ENCODE assay signal across 9 cellular contexts in genomic region chr1:31412205-31412604, GRCh38. TPM values are rescaled to one million over a fixed set of nuclear protein-coding genes. Genes with fewer than 3 reads are reported as not detected.
A peak's percentile ranks its signal among the peaks of the same experiment; 100 is the strongest.
DNase-seq lines count a peak whose midpoint lies in the region; ATAC-seq and TF ChIP-seq lines count a peak whose summit lies in the region.
"Had no signal": no experiment of that assay in that cellular context is flagged by ENCODE, and none has a peak within 500 bp of the region (broad histone marks: within the 10 kb centered on the region; RNA-seq: fewer than 3 reads in every experiment).

No MANE protein-coding gene starts in this region.

- H2AK9ac ChIP-seq in IMR-90 (replicated peaks; ENCODE audit: low read depth, low read length, poor library complexity) = no peak overlapping the region

- CTCF ChIA-PET in CD8-positive, alpha-beta T cell (lab: Charles Lee) = interaction anchor here (2.1 kb wide), 1 partner anchor 8 kb away, joined by 9 read pairs; no protein-coding TSS in a partner anchor
- CTCF ChIA-PET in IMR-90 (lab: Yijun Ruan, JAX) = interaction anchor here (1.3 to 3.3 kb wide), 2 partner anchors 10 to 16 kb away, joined by 4 to 13 read pairs; no protein-coding TSS in a partner anchor

- no peak overlapping the region for H2BK5ac ChIP-seq in IMR-90 (ENCODE audit: low read depth, low read length, poor library complexity, severe bottlenecking)

- H4K91ac ChIP-seq in IMR-90 (ENCODE audit: insufficient read depth, low read depth, low read length) = peak overlapping the region; percentile 15; the same call in 1 of the 2 replicates

- no peak overlapping the region for H3K27ac Mint-ChIP-seq in CD8-positive, alpha-beta T cell
- peak overlapping the region; percentile 12 for H3K27ac Mint-ChIP-seq in chondrocyte (ENCODE audit: unreplicated experiment)

- peak overlapping the region; percentile 30; the same call in 1 of the 2 replicates for H3K4ac ChIP-seq in IMR-90 (ENCODE audit: low read depth, low read length)

- H3K23ac ChIP-seq in IMR-90 (ENCODE audit: low read depth, low read length) = peak overlapping the region; percentile 32; the same call in 1 of the 2 replicates

- peaks cover 52% of the 10 kb centered on the region for H3K9me1 ChIP-seq in IMR-90 (ENCODE audit: insufficient read depth, low read length)

- H3K36me3 Mint-ChIP-seq in CD8-positive, alpha-beta T cell = no peaks in the 10 kb centered on the region
- H3K36me3 Mint-ChIP-seq in chondrocyte (ENCODE audit: low read depth) = no peaks in the 10 kb centered on the region

- no peaks in the 10 kb centered on the region for H3K9me3 ChIP-seq in CD8-positive, alpha-beta T cell (ENCODE audit: low read length)
- H3K9me3 ChIP-seq in IMR-90 (ENCODE audit: control insufficient read depth, insufficient read depth, low read length) (no peaks in the 10 kb centered on the region), neural cell (ENCODE audit: low read length) (no peaks in the 10 kb centered on the region)
- H3K9me3 ChIP-seq: uterus had no signal

- POLR2A ChIA-PET in CD8-positive, alpha-beta T cell (lab: Charles Lee) = no interaction called here
- POLR2A ChIA-PET in IMR-90 (lab: Charles Lee; ENCODE audit: unreplicated experiment) = no interaction called here

- no CpG with 5 or more reads among the region's 2 CpGs for WGBS in IMR-90 (ENCODE audit: extremely low coverage in 2 of 2, insufficient read length in 1 of 2), 2 experiments

- no peaks in the 10 kb centered on the region for H3K36me3 ChIP-seq in CD8-positive, alpha-beta T cell (ENCODE audit: insufficient read depth, low read length)
- H3K36me3 ChIP-seq in IMR-90 (ENCODE audit: control insufficient read depth, insufficient read depth, low read length) (peaks cover 4% of the 10 kb centered on the region; the same call in 1 of the 2 replicates), neural cell (ENCODE audit: insufficient read depth, low read length) (no peaks in the 10 kb centered on the region)
- H3K36me3 ChIP-seq: uterus had no signal

- peak overlapping the region; percentile 70 for H3K4me3 Mint-ChIP-seq in CD8-positive, alpha-beta T cell
- H3K4me3 Mint-ChIP-seq in chondrocyte (ENCODE audit: unreplicated experiment) = peak overlapping the region; percentile 65

- peak overlapping the region; percentile 56; the same call in 1 of the 2 replicates for H2BK20ac ChIP-seq in IMR-90 (ENCODE audit: low read depth, low read length)

- TF ChIP-seq RAD21 in IMR-90 (IDR thresholded peaks at IDR 0.05; ENCODE audit: low read length) = no peak
- no peak for TF ChIP-seq RAD21 in neural cell (conservative IDR thresholded peaks at IDR 0.05)

- H3K27ac ChIP-seq in CD8-positive, alpha-beta T cell (ENCODE audit: low read depth, low read length) = no peak overlapping the region
- H3K27ac ChIP-seq in IMR-90 (ENCODE audit: insufficient read depth, low read length) (no peak overlapping the region), neural cell (ENCODE audit: low read length) (peak overlapping the region; percentile 76)
- H3K27ac ChIP-seq: uterus had no signal

- no peak for TF ChIP-seq CTCF in CD8-positive, alpha-beta T cell (IDR thresholded peaks at IDR 0.05)
- no peak for TF ChIP-seq CTCF in IMR-90 (conservative IDR thresholded peaks at IDR 0.05; ENCODE audit: low read depth, low read length)
- no peak for TF ChIP-seq CTCF in chondrocyte (IDR thresholded peaks at IDR 0.05)
- TF ChIP-seq CTCF in neural cell (IDR thresholded peaks at IDR 0.05; ENCODE audit: poor library complexity, severe bottlenecking) = no peak

- no peak overlapping the region for H3K14ac ChIP-seq in IMR-90 (replicated peaks; ENCODE audit: low read depth, low read length)

- H3K4me2 ChIP-seq in IMR-90 (ENCODE audit: low read depth, low read length) = no peak overlapping the region
- peak overlapping the region; percentile 84 for H3K4me2 ChIP-seq in neural cell (ENCODE audit: low read length)

- H3K27me3 Mint-ChIP-seq in CD8-positive, alpha-beta T cell (ENCODE audit: low read depth) = peaks cover 69% of the 10 kb centered on the region
- peaks cover 21% of the 10 kb centered on the region for H3K27me3 Mint-ChIP-seq in chondrocyte (ENCODE audit: low read depth)

- H3K9ac ChIP-seq in IMR-90 (ENCODE audit: low read depth, low read length) = no peak overlapping the region
- H3K9ac ChIP-seq in neural cell (ENCODE audit: low read length) = peak overlapping the region; percentile 100

- H3K79me1 ChIP-seq in IMR-90 (ENCODE audit: low read depth in 1 of 2, low read length in 2 of 2) = peaks cover 0 to 44% of the 10 kb centered on the region in 2 experiments; a peak in 3 of 4 replicates

- in situ Hi-C loops in IMR-90 (cut with MboI; ENCODE audit: low sequenced_read_pairs) = no loop called here

- no peak overlapping the region for H3K4me3 ChIP-seq in CD8-positive, alpha-beta T cell (ENCODE audit: low read depth, low read length)
- H3K4me3 ChIP-seq in IMR-90 (ENCODE audit: insufficient read depth, low read depth, low read length) = no peak overlapping the region
- H3K4me3 ChIP-seq in neural cell (ENCODE audit: low read length) = peak overlapping the region; percentile 95

- H2AK5ac ChIP-seq in IMR-90 (ENCODE audit: low read depth, low read length) = peak overlapping the region; percentile 84

- no peak for TF ChIP-seq POLR2A in IMR-90 (IDR thresholded peaks at IDR 0.05; ENCODE audit: low read depth, low read length)

- no peak overlapping the region for H2AFZ ChIP-seq in IMR-90 (replicated peaks; ENCODE audit: low read length, poor library complexity)
- no peak overlapping the region for H2AFZ ChIP-seq in neural cell (ENCODE audit: low read depth, low read length)

- dilution Hi-C loops in IMR-90 (cut with HindIII; ENCODE audit: low sequenced_read_pairs, unreplicated experiment) = no loop called here

- peaks cover 28% of the 10 kb centered on the region for H3K27me3 ChIP-seq in CD8-positive, alpha-beta T cell (ENCODE audit: insufficient read depth, low read length)
- H3K27me3 ChIP-seq in IMR-90 (ENCODE audit: control insufficient read depth, insufficient read depth, low read length) (no peaks in the 10 kb centered on the region), neural cell (ENCODE audit: insufficient read depth, low read depth, low read length) (no peaks in the 10 kb centered on the region)

- peaks cover 11% of the 10 kb centered on the region for H3K4me1 ChIP-seq in CD8-positive, alpha-beta T cell (ENCODE audit: insufficient read depth, low read length)
- H3K4me1 ChIP-seq in IMR-90 (ENCODE audit: control insufficient read depth, insufficient read depth, low read length) = peaks cover 42% of the 10 kb centered on the region

- peaks cover 8% of the 10 kb centered on the region for H3F3A ChIP-seq in neural cell (ENCODE audit: insufficient read depth, low read length, poor library complexity, severe bottlenecking)

- intact Hi-C loops in CD8-positive, alpha-beta T cell (cut with DNase I, micrococcal nuclease) = no loop called here
- intact Hi-C loops in IMR-90 (cut with micrococcal nuclease) = no loop called here

- no peak overlapping the region for H2BK15ac ChIP-seq in IMR-90 (ENCODE audit: low read depth, low read length)

- no peaks in the 10 kb centered on the region for H3K9me3 Mint-ChIP-seq in CD8-positive, alpha-beta T cell
- H3K9me3 Mint-ChIP-seq in chondrocyte (ENCODE audit: low read depth) = no peaks in the 10 kb centered on the region

- BruUV-seq in IMR-90 (replicated peaks; lab: Mats Ljungman, UMichigan) = no TSS peak

- no peak for DNase-seq in CD8-positive, alpha-beta T cell
- DNase-seq in IMR-90 = no peak
- no peak for DNase-seq in chondrocyte (ENCODE audit: low spot score)
- no peak for DNase-seq in foreskin melanocyte
- DNase-seq in EL = no peak
- no peak for DNase-seq in D341Med (ENCODE audit: low spot score)
- DNase-seq: NCI-H1694, uterus had no signal

- no peaks in the 10 kb centered on the region for H3K9me2 ChIP-seq in neural cell (ENCODE audit: insufficient read depth, low read length)

- H3K4me1 Mint-ChIP-seq in CD8-positive, alpha-beta T cell (ENCODE audit: low read depth) = peaks cover 10% of the 10 kb centered on the region
- peaks cover 22% of the 10 kb centered on the region for H3K4me1 Mint-ChIP-seq in chondrocyte (ENCODE audit: low read depth)

- H4K5ac ChIP-seq in IMR-90 (ENCODE audit: low read depth, low read length) = no peak overlapping the region

- peak overlapping the region; percentile 43 for H2BK120ac ChIP-seq in IMR-90 (ENCODE audit: low read depth, low read length)

- no peak overlapping the region for H3K56ac ChIP-seq in IMR-90 (ENCODE audit: extremely low read depth, insufficient read depth, low read length)

- peaks cover 27% of the 10 kb centered on the region for H3K79me2 ChIP-seq in neural cell (replicated peaks; ENCODE audit: insufficient read depth, low read length)

- H3K18ac ChIP-seq in IMR-90 (ENCODE audit: low read depth, low read length) = no peak overlapping the region

- no peak overlapping the region; a peak in 1 of 4 replicates for H4K8ac ChIP-seq in IMR-90 (ENCODE audit: low read depth in 2 of 2, low read length in 2 of 2)

- no peak for ATAC-seq in CD8-positive, alpha-beta T cell
- no peak for ATAC-seq in IMR-90 (ENCODE audit: low read depth)

- H4K20me1 ChIP-seq in IMR-90 (ENCODE audit: insufficient read depth, low read length) (peaks cover 24% of the 10 kb centered on the region), neural cell (ENCODE audit: insufficient read depth) (no peaks in the 10 kb centered on the region)

- TF ChIP-seq EP300 in neural cell (conservative IDR thresholded peaks at IDR 0.05; ENCODE audit: poor library complexity, severe bottlenecking) = no peak

TF ChIP-seq in neural cell, 6 proteins besides CTCF, POLR2A, EP300 and RAD21 (continues in another document):
- TF ChIP-seq EZH2 (IDR thresholded peaks at IDR 0.05; ENCODE audit: borderline replicate concordance, insufficient read depth, low read length, poor library complexity, severe bottlenecking) = no peak

RNA-seq across cellular contexts. Expression of gene SERINC2, which starts 0.8 kb away (rescaled TPM):
- not detected for total RNA-seq in CD8-positive, alpha-beta T cell
- total RNA-seq in IMR-90 (2012; rRNA removed) (2.0 and 3.1 TPM in 2 replicates), chondrocyte (9.1 to 19.8 TPM (median 19.1 TPM) in 3 replicates)
- polyA plus RNA-seq in IMR-90 (2012; rRNA removed) (59.5 and 64.8 TPM in 2 replicates), neural cell (8.6 and 16.4 TPM in 2 replicates)
- polyA plus RNA-seq in IMR-90 (2012; cell fraction: cytosol; rRNA removed) = 22.2 and 123 TPM in 2 replicates
- 50.5 and 133 TPM in 2 replicates for polyA plus RNA-seq in IMR-90 (2012; cell fraction: nucleus; rRNA removed; ENCODE audit: low replicate concordance)
- polyA minus RNA-seq in neural cell = 8.5 and 9.7 TPM in 2 replicates

RNA-seq across cellular contexts. Expression of gene FABP3, which starts 39.3 kb away (rescaled TPM):
- total RNA-seq in CD8-positive, alpha-beta T cell = not detected
- total RNA-seq in IMR-90 (2012; rRNA removed) = 4.8 and 5.6 TPM in 2 replicates
- 6.6 and 8.6 TPM in 2 replicates for polyA plus RNA-seq in IMR-90 (2012; rRNA removed)
- 4.2 and 4.5 TPM in 2 replicates for polyA plus RNA-seq in IMR-90 (2012; cell fraction: cytosol; rRNA removed)
- 0.59 and 3.4 TPM in 2 replicates for polyA plus RNA-seq in IMR-90 (2012; cell fraction: nucleus; rRNA removed; ENCODE audit: low replicate concordance)
- total RNA-seq in chondrocyte = 51.8 to 83.8 TPM (median 81.4 TPM) in 3 replicates
- polyA plus RNA-seq in neural cell = 5.8 and 7.1 TPM in 2 replicates
- 2.7 TPM in 2 replicates for polyA minus RNA-seq in neural cell
